34 cellular contexts compared by ENCODE assay signal in genomic region chr14:96532632-96533031, GRCh38.
"Had no signal": no experiment of that assay in that cellular context is flagged by ENCODE, and none has a peak within 500 bp of the region (broad histone marks: within the 10 kb centered on the region; RNA-seq: fewer than 3 reads in every experiment).

No MANE protein-coding gene starts in this region.

- H3K9me3 Mint-ChIP-seq: activated B cell treated with CpG ODN at 0.5 μM for 24 hours; activated CD8-positive, alpha-beta T cell treated with anti-CD3 and anti-CD28 coated beads for 36 hours; activated naive CD4-positive, alpha-beta T cell treated with anti-CD3 and anti-CD28 coated beads for 36 hours; activated naive CD4-positive, alpha-beta T cell treated with anti-CD3 and anti-CD28 coated beads, Interleukin-2, amount 50 U/mL, for 24 hours; activated naive CD8-positive, alpha-beta T cell treated with anti-CD3 and anti-CD28 coated beads for 36 hours; activated T-helper 1 cell treated with anti-CD3 and anti-CD28 coated beads, Interleukin-12 subunit alpha, Interleukin-12 subunit beta, Interleukin-2, Interleukin-4 antibody, amounts not matched to agents 30 ng/mL and 10 ng/mL and 1 ng/mL, durations not matched to agents 14 hours and 24 hours and 36 hours; activated T-helper 2 cell treated with anti-CD3 and anti-CD28 coated beads, Interferon-gamma antibody, Interleukin-2, Interleukin-4, amounts not matched to agents 10 μg/mL and 5 μg/mL and 100 μg/mL, durations not matched to agents 14 hours and 24 hours and 36 hours; central memory CD8-positive, alpha-beta T cell; dendritic cell treated with granulocyte-macrophage colony-stimulating factor and Interleukin-4, amounts not matched to agents 40 ng/mL and 50 ng/mL, for 4 days; endodermal cell; T-helper 2 cell treated with Interferon-gamma antibody and Interleukin-4, amounts not matched to agents 5 μg/mL and 100 μg/mL, for 36 hours had no signal

- H3K27me3 Mint-ChIP-seq: activated B cell treated with CpG ODN at 0.5 μM for 24 hours; activated CD8-positive, alpha-beta T cell treated with anti-CD3 and anti-CD28 coated beads for 36 hours; activated naive CD4-positive, alpha-beta T cell treated with anti-CD3 and anti-CD28 coated beads, Interleukin-2, amount 50 U/mL, for 24 hours; activated naive CD8-positive, alpha-beta T cell treated with anti-CD3 and anti-CD28 coated beads for 36 hours; central memory CD8-positive, alpha-beta T cell; dendritic cell treated with granulocyte-macrophage colony-stimulating factor and Interleukin-4, amounts not matched to agents 40 ng/mL and 50 ng/mL, for 4 days; T-helper 17 cell had no signal

- H3K4me1 Mint-ChIP-seq: T-helper 17 cell had no signal

- H3K4me3 Mint-ChIP-seq: activated B cell treated with CpG ODN at 0.5 μM for 24 hours; activated CD8-positive, alpha-beta T cell treated with anti-CD3 and anti-CD28 coated beads for 36 hours; activated naive CD4-positive, alpha-beta T cell treated with anti-CD3 and anti-CD28 coated beads for 36 hours; activated naive CD4-positive, alpha-beta T cell treated with anti-CD3 and anti-CD28 coated beads, Interleukin-2, amount 50 U/mL, for 24 hours; activated naive CD8-positive, alpha-beta T cell treated with anti-CD3 and anti-CD28 coated beads for 36 hours; activated T-helper 1 cell treated with anti-CD3 and anti-CD28 coated beads, Interleukin-12 subunit alpha, Interleukin-12 subunit beta, Interleukin-2, Interleukin-4 antibody, amounts not matched to agents 30 ng/mL and 10 ng/mL and 1 ng/mL, durations not matched to agents 14 hours and 24 hours and 36 hours; central memory CD8-positive, alpha-beta T cell; dendritic cell treated with granulocyte-macrophage colony-stimulating factor and Interleukin-4, amounts not matched to agents 40 ng/mL and 50 ng/mL, for 4 days; endodermal cell; T-helper 17 cell; T-helper 2 cell treated with Interferon-gamma antibody and Interleukin-4, amounts not matched to agents 5 μg/mL and 100 μg/mL, for 36 hours had no signal

- H3K4me1 ChIP-seq: foreskin keratinocyte, gastrocnemius medialis had no signal

- H3K9me3 ChIP-seq: gastrocnemius medialis had no signal

- H3K27ac Mint-ChIP-seq: activated B cell treated with CpG ODN at 0.5 μM for 24 hours; activated CD8-positive, alpha-beta T cell treated with anti-CD3 and anti-CD28 coated beads for 36 hours; activated naive CD4-positive, alpha-beta T cell treated with anti-CD3 and anti-CD28 coated beads for 36 hours; activated naive CD4-positive, alpha-beta T cell treated with anti-CD3 and anti-CD28 coated beads, Interleukin-2, amount 50 U/mL, for 24 hours; activated naive CD8-positive, alpha-beta T cell treated with anti-CD3 and anti-CD28 coated beads for 36 hours; activated T-helper 1 cell treated with anti-CD3 and anti-CD28 coated beads, Interleukin-12 subunit alpha, Interleukin-12 subunit beta, Interleukin-2, Interleukin-4 antibody, amounts not matched to agents 30 ng/mL and 10 ng/mL and 1 ng/mL, durations not matched to agents 14 hours and 24 hours and 36 hours; activated T-helper 2 cell treated with anti-CD3 and anti-CD28 coated beads, Interferon-gamma antibody, Interleukin-2, Interleukin-4, amounts not matched to agents 10 μg/mL and 5 μg/mL and 100 μg/mL, durations not matched to agents 14 hours and 24 hours and 36 hours; dendritic cell treated with granulocyte-macrophage colony-stimulating factor and Interleukin-4, amounts not matched to agents 40 ng/mL and 50 ng/mL, for 4 days; endodermal cell; T-helper 17 cell; T-helper 2 cell treated with Interferon-gamma antibody and Interleukin-4, amounts not matched to agents 5 μg/mL and 100 μg/mL, for 36 hours had no signal

- H3K27ac ChIP-seq: brain microvascular endothelial cell, coronary artery, dorsolateral prefrontal cortex, foreskin keratinocyte, gastrocnemius medialis, WERI-Rb-1 had no signal

- FAIRE-seq: astrocyte, bronchial epithelial cell had no signal

- H3K27me3 ChIP-seq: brain microvascular endothelial cell, dorsolateral prefrontal cortex, foreskin keratinocyte, gastrocnemius medialis had no signal

- ATAC-seq: activated CD4-positive, CD25-positive, alpha-beta regulatory T cell treated with anti-CD3 and anti-CD28 coated beads, Interleukin-2, amount 50 U/mL, for 24 hours; activated CD8-positive, alpha-beta T cell treated with anti-CD3 and anti-CD28 coated beads for 36 hours; esophagus mucosa; foreskin keratinocyte; gastrocnemius medialis; T-helper 17 cell had no signal

- DNase-seq: activated B cell treated with CpG ODN at 0.5 μM for 24 hours; activated CD4-positive, alpha-beta T cell treated with anti-CD3 and anti-CD28 coated beads for 48 hours; activated CD4-positive, alpha-beta T cell treated with anti-CD3 and anti-CD28 coated beads, Interleukin-2, amount 50 U/mL, for 1 hour; activated CD4-positive, alpha-beta T cell treated with anti-CD3 and anti-CD28 coated beads, Interleukin-2, amount 50 U/mL, for 48 hours; activated CD8-positive, alpha-beta memory T cell treated with anti-CD3 and anti-CD28 coated beads for 24 hours; activated CD8-positive, alpha-beta T cell treated with anti-CD3 and anti-CD28 coated beads for 36 hours; activated effector memory CD4-positive, alpha-beta T cell treated with anti-CD3 and anti-CD28 coated beads, Interleukin-2, amount 50 U/mL, for 16 hours; activated naive CD4-positive, alpha-beta T cell treated with anti-CD3 and anti-CD28 coated beads for 36 hours; activated naive CD8-positive, alpha-beta T cell treated with anti-CD3 and anti-CD28 coated beads for 36 hours; activated T-cell treated with anti-CD3 and anti-CD28 coated beads, Interleukin-2, amount 50 U/mL, for 48 hours; amniotic stem cell; anterior cingulate cortex; brain microvascular endothelial cell; dorsolateral prefrontal cortex; effector memory CD4-positive, alpha-beta T cell; endodermal cell; foreskin keratinocyte; gastrocnemius medialis; glutamatergic neuron; T-helper 1 cell; T-helper 17 cell; T1000; WERI-Rb-1 had no signal

- H3K4me3 ChIP-seq: coronary artery, dorsolateral prefrontal cortex, gastrocnemius medialis had no signal
